In genomic region chr14:75999511-76000190, GRCh38 we compare ENCODE assay signal across 1 cellular context.
TF ChIP-seq lines count a peak whose summit lies in the region.

No MANE protein-coding gene starts in this region.

TF ChIP-seq in A549, 52 proteins besides CTCF, POLR2A, EP300 and RAD21 (continued from another document):
- TF ChIP-seq REST (IDR thresholded peaks at IDR 0.05) (no peak), EHF (CRISPR knock-in tag; IDR thresholded peaks at IDR 0.05) (no peak), CBX2 (IDR thresholded peaks at IDR 0.05; ENCODE audit: borderline replicate concordance, low read depth) (no peak), HEYL (CRISPR knock-in tag; IDR thresholded peaks at IDR 0.05) (no peak), JUN (IDR thresholded peaks at IDR 0.05) (no peak), USF2 (IDR thresholded peaks at IDR 0.05) (no peak), KDM1A (IDR thresholded peaks at IDR 0.05; ENCODE audit: low read depth) (no peak), MAFK (IDR thresholded peaks at IDR 0.05; ENCODE audit: partially characterized antibody) (no peak), FOXS1 (CRISPR knock-in tag; IDR thresholded peaks at IDR 0.05) (no peak), MYC (IDR thresholded peaks at IDR 0.05; ENCODE audit: borderline replicate concordance, low read length) (no peak), EHMT2 (IDR thresholded peaks at IDR 0.05; ENCODE audit: low read depth) (no peak), JUNB (IDR thresholded peaks at IDR 0.05) (no peak), RARB (CRISPR knock-in tag; IDR thresholded peaks at IDR 0.05) (no peak), CHD4 (IDR thresholded peaks at IDR 0.05; ENCODE audit: borderline replicate concordance) (no peak)
TF ChIP-seq in A549: peak in this region for 0.
